In the genomic region with DNA sequence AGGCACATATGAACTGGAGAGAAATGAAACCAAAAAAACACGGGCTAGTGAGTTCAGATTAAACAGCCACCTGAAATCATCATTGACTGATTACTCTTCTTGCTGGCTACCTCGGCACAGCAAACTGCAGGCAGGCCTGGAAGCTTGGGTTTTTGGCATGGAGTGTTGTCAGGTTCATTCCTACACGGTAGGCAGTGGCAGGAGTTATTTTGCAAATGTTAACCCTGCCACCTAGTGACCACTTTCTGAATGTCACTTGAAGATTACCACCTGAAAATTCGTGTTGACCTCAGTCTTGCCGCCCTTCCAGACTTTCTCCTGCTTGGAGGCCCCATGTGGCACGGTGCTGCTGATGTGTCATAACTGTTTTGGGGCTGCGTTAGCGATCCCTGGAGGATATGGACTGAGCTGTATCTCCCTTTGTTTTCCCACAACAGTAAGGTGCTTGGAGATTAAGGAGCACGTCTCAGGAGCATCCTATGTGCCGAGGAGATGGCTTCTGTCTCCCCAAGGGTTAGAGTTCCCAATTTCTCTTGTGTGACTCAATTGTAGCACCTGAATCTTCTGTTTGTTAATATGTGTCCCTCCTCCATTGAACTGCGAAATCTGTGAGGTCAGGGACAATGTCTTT, we compare ENCODE assay signal across 9 cellular contexts. TPM values are rescaled to one million over a fixed set of nuclear protein-coding genes. Genes with fewer than 3 reads are reported as not detected.
DNase-seq lines count a peak whose midpoint lies in the region; ATAC-seq, FAIRE-seq and TF ChIP-seq lines count a peak whose summit lies in the region.
"Had no signal": no experiment of that assay in that cellular context is flagged by ENCODE, and none has a peak within 500 bp of the region (broad histone marks: within the 10 kb centered on the region; RNA-seq: fewer than 3 reads in every experiment).

No MANE protein-coding gene starts in this region.

- H3K4me1 Mint-ChIP-seq in activated naive CD4-positive, alpha-beta T cell treated with anti-CD3 and anti-CD28 coated beads for 36 hours (ENCODE audit: low read depth), result peaks cover 56% of the 10 kb centered on the region

- no peaks in the 10 kb centered on the region for H3K27me3 Mint-ChIP-seq in activated naive CD4-positive, alpha-beta T cell treated with anti-CD3 and anti-CD28 coated beads for 36 hours (ENCODE audit: low read depth)

- 15 to 20% methylated on average over 4 to 8 of the region's 11 CpGs for WGBS in gastroesophageal sphincter (ENCODE audit: low coverage in 1 of 2), 2 donors
- 21 to 27% (median 21%) methylated on average over 11 of the region's 11 CpGs for WGBS in ovary, 3 donors

- H3K36me3 ChIP-seq in SJSA1 (no peaks in the 10 kb centered on the region), gastroesophageal sphincter (no peaks in the 10 kb centered on the region), ovary (no peaks in the 10 kb centered on the region)

- intact Hi-C loops in activated naive CD4-positive, alpha-beta T cell treated with anti-CD3 and anti-CD28 coated beads for 36 hours (cut with micrococcal nuclease), result loop anchor here (1.0 to 5.0 kb wide), 5 partner anchors 52 to 1038 kb away; no protein-coding TSS in a partner anchor
- intact Hi-C loops in ovary (cut with DNase I), result loop anchor here in 2 of 4 donors (5.0 to 10.0 kb wide), 2 partner anchors 42 to 394 kb away; no protein-coding TSS in a partner anchor

- H3K4me1 ChIP-seq in SJSA1 (replicated peaks) (peaks cover 14% of the 10 kb centered on the region; the same call in 1 of the 2 replicates), gastroesophageal sphincter (peaks cover 0 to 11% (median 0%) of the 10 kb centered on the region in 3 donors), ovary (ENCODE audit: insufficient read depth) (peaks cover 1% of the 10 kb centered on the region)

- no peak for FAIRE-seq in D721Med (lab: Jason Lieb, UNC)

- TF ChIP-seq CTCF in D721Med (IDR thresholded peaks at IDR 0.05; ENCODE audit: insufficient read depth, missing control alignments) (peak; percentile 88), gastroesophageal sphincter (IDR thresholded peaks at IDR 0.05) (peak; percentile 37 to 87 (median 86)), ovary (IDR thresholded peaks at IDR 0.05) (peak; percentile 45 to 83 (median 76))

- peak overlapping the region; percentile 50 for H3K27ac Mint-ChIP-seq in activated naive CD4-positive, alpha-beta T cell treated with anti-CD3 and anti-CD28 coated beads for 36 hours

- ATAC-seq in GM21717 (IDR thresholded peaks at IDR 0.05; ENCODE audit: unreplicated experiment) (peak; percentile 24), gastroesophageal sphincter (peak; percentile 73)

- no peak overlapping the region for H3K27ac ChIP-seq in SJSA1
- no peak overlapping the region for H3K27ac ChIP-seq in gastroesophageal sphincter
- H3K27ac ChIP-seq in ovary, result no peak overlapping the region

- H3K9me3 ChIP-seq in SJSA1 (replicated peaks) (no peaks in the 10 kb centered on the region), gastroesophageal sphincter (no peaks in the 10 kb centered on the region), ovary (no peaks in the 10 kb centered on the region)

- CTCF ChIA-PET in activated naive CD4-positive, alpha-beta T cell treated with anti-CD3 and anti-CD28 coated beads for 36 hours (lab: Charles Lee), result interaction anchor here (0.6 to 20.7 kb wide), 9 partner anchors 12 to 394 kb away, joined by 3 to 354 read pairs (median 3); no protein-coding TSS in a partner anchor

- no peak overlapping the region for H3K4me3 Mint-ChIP-seq in activated naive CD4-positive, alpha-beta T cell treated with anti-CD3 and anti-CD28 coated beads for 36 hours

- DNase-seq in D721Med (ENCODE audit: insufficient read length, low spot score) (peak; percentile 78), MV-4-11 (lab: John Stamatoyannopoulos, UW) (peak; percentile 68), SJSA1 (ENCODE audit: low read depth in 1 of 2, low spot score in 2 of 2) (peak; percentile 49 to 58), ovary (peak; percentile 48 to 62 (median 55)), cortex of kidney (lab: John Stamatoyannopoulos, UW) (no peak)
- peak; percentile 79 for DNase-seq in activated naive CD4-positive, alpha-beta T cell treated with anti-CD3 and anti-CD28 coated beads for 36 hours

- H3K9me3 Mint-ChIP-seq in activated naive CD4-positive, alpha-beta T cell treated with anti-CD3 and anti-CD28 coated beads for 36 hours, result no peaks in the 10 kb centered on the region

- TF ChIP-seq EP300 in gastroesophageal sphincter (IDR thresholded peaks at IDR 0.05) (no peak), ovary (IDR thresholded peaks at IDR 0.05) (no peak)

- no peak overlapping the region for H3K4me3 ChIP-seq in SJSA1
- H3K4me3 ChIP-seq in gastroesophageal sphincter, result no peak overlapping the region
- no peak overlapping the region for H3K4me3 ChIP-seq in ovary

- no peaks in the 10 kb centered on the region for H3K27me3 ChIP-seq in SJSA1 (replicated peaks)
- H3K27me3 ChIP-seq in gastroesophageal sphincter, result no peaks in the 10 kb centered on the region
- H3K27me3 ChIP-seq in ovary, result no peaks in the 10 kb centered on the region

- TF ChIP-seq POLR2A in gastroesophageal sphincter (IDR thresholded peaks at IDR 0.05) (no peak), ovary (IDR thresholded peaks at IDR 0.05) (no peak)

- peaks cover under 1% of the 10 kb centered on the region for H3K36me3 Mint-ChIP-seq in activated naive CD4-positive, alpha-beta T cell treated with anti-CD3 and anti-CD28 coated beads for 36 hours (ENCODE audit: low read depth)

RNA-seq across cellular contexts. Expression of gene CD180, which starts 12.7 kb away (rescaled TPM):
- not detected in 2 replicates for total RNA-seq in SJSA1 (2014; rRNA removed; shearing (Covaris generic))
- not detected for total RNA-seq in activated naive CD4-positive, alpha-beta T cell treated with anti-CD3 and anti-CD28 coated beads for 36 hours
- total RNA-seq in gastroesophageal sphincter (1 to 10 TPM in 2 of 4 donors, under 1 TPM in 1, not detected in 1; 0.27 to 2.2 (median 1.2) TPM), ovary (1 to 10 TPM in 1 of 7 donors, under 1 TPM in 6; 0.15 to 1.0 (median 0.30) TPM)
- 1 to 10 TPM in 1 of 2 donors, under 1 TPM in 1; 0.17 to 2.9 TPM for polyA plus RNA-seq in ovary
- total RNA-seq: activated CD8-positive, alpha-beta memory T cell treated with anti-CD3 and anti-CD28 coated beads for 36 hours had no signal
